In genomic region chr3:190339130-190339529, GRCh38 we compare ENCODE assay signal across 8 cellular contexts. TPM values are rescaled to one million over a fixed set of nuclear protein-coding genes. Genes with fewer than 3 reads are reported as not detected.
DNase-seq lines count a peak whose midpoint lies in the region; ATAC-seq and TF ChIP-seq lines count a peak whose summit lies in the region.

No MANE protein-coding gene starts in this region.

- H3K27ac ChIP-seq in AG04450 (ENCODE audit: low read depth, low read length), result no peak overlapping the region
- no peak overlapping the region for H3K27ac ChIP-seq in Karpas-422 (ENCODE audit: low read length)
- no peak overlapping the region for H3K27ac ChIP-seq in sigmoid colon

- TF ChIP-seq EP300 in sigmoid colon (IDR thresholded peaks at IDR 0.05), result no peak

- no peak for TF ChIP-seq POLR2A in sigmoid colon (IDR thresholded peaks at IDR 0.05)

- no peaks in the 10 kb centered on the region for H3K27me3 ChIP-seq in AG04450 (ENCODE audit: control insufficient read depth, insufficient read depth, low read length)
- no peaks in the 10 kb centered on the region for H3K27me3 ChIP-seq in Karpas-422 (ENCODE audit: low read length)
- H3K27me3 ChIP-seq in sigmoid colon, result no peaks in the 10 kb centered on the region

- peak; percentile 17; the same call in 1 of the 2 replicates for TF ChIP-seq CTCF in AG04450 (IDR thresholded peaks at IDR 0.05; ENCODE audit: low read depth, low read length)
- TF ChIP-seq CTCF in epithelial cell of esophagus (IDR thresholded peaks at IDR 0.05; ENCODE audit: insufficient read depth, low read depth, low read length, missing control alignments), result peak; percentile 50
- TF ChIP-seq CTCF in sigmoid colon (IDR thresholded peaks at IDR 0.05), result no peak

- H3K79me2 ChIP-seq in Karpas-422 (ENCODE audit: low read length), result no peaks in the 10 kb centered on the region

- H2AFZ ChIP-seq in Karpas-422 (ENCODE audit: low read length), result no peak overlapping the region

- H3K4me3 ChIP-seq in AG04450 (ENCODE audit: low read depth, low read length) (no peak overlapping the region), epithelial cell of esophagus (ENCODE audit: low read length) (no peak overlapping the region), Karpas-422 (ENCODE audit: low read length) (no peak overlapping the region), sigmoid colon (no peak overlapping the region)

- POLR2A ChIA-PET in AG04450 (lab: Yijun Ruan, JAX), result no interaction called here

- no peaks in the 10 kb centered on the region for H3K9me2 ChIP-seq in Karpas-422 (replicated peaks; ENCODE audit: insufficient read depth, low read length)

- no peaks in the 10 kb centered on the region for H4K20me1 ChIP-seq in Karpas-422 (ENCODE audit: insufficient read depth, low read depth, low read length)

- H3K4me1 ChIP-seq in Karpas-422 (ENCODE audit: low read length) (no peaks in the 10 kb centered on the region), sigmoid colon (peaks cover 0 to 6% (median 0%) of the 10 kb centered on the region in 4 donors)

- CTCF ChIA-PET in AG04450 (lab: Charles Lee), result interaction anchor here (0.7 to 8.1 kb wide), 3 partner anchors 16 to 358 kb away, joined by 3 to 101 read pairs (median 3); partner anchors contain the start of gene CLDN1

- H3K9me3 ChIP-seq in AG04450 (ENCODE audit: control insufficient read depth, insufficient read depth, low read length), result peaks cover 5% of the 10 kb centered on the region; the same call in 1 of the 2 replicates
- H3K9me3 ChIP-seq in Karpas-422 (ENCODE audit: low read length), result peaks cover 5% of the 10 kb centered on the region; the same call in 1 of the 2 replicates
- H3K9me3 ChIP-seq in sigmoid colon, result no peaks in the 10 kb centered on the region

- DNase-seq in AG04450 (ENCODE audit: low read depth, low spot score), result no peak
- DNase-seq in HT-29 (ENCODE audit: low spot score), result peak; percentile 57
- DNase-seq in epithelial cell of esophagus (ENCODE audit: low read depth), result peak; percentile 80
- DNase-seq in Karpas-422, result no peak
- no peak for DNase-seq in sigmoid colon
- no peak for DNase-seq in GM19238 (ENCODE audit: insufficient read length, low spot score)

- intact Hi-C loops in sigmoid colon (cut with DNase I), result no loop called here

- H3K36me3 ChIP-seq in Karpas-422 (ENCODE audit: insufficient read depth, low read length) (no peaks in the 10 kb centered on the region), sigmoid colon (no peaks in the 10 kb centered on the region)

- no peak overlapping the region for H3K9ac ChIP-seq in Karpas-422 (ENCODE audit: low read length)

- ATAC-seq in GM19035 (IDR thresholded peaks at IDR 0.05; ENCODE audit: unreplicated experiment), result peak; percentile 74
- ATAC-seq in HG03460 (IDR thresholded peaks at IDR 0.05; ENCODE audit: unreplicated experiment), result no peak

- H3K4me2 ChIP-seq in Karpas-422 (ENCODE audit: low read depth, low read length, poor library complexity, severe bottlenecking), result no peak overlapping the region

RNA-seq across cellular contexts. Expression of gene CLDN1, which starts 16.9 kb away (rescaled TPM):
- 9.6 and 9.8 TPM in 2 replicates for polyA plus RNA-seq in AG04450 (2011; rRNA removed)
- polyA minus RNA-seq in AG04450 (2011; rRNA and poly(A)+ RNA removed), result 9.7 and 9.8 TPM in 2 replicates
- total RNA-seq in HT-29 (2014; rRNA removed; shearing (Covaris generic)), result 11.4 and 14.2 TPM in 2 replicates
- not detected in 2 replicates for total RNA-seq in Karpas-422 (2014; rRNA removed; shearing (Covaris generic); ENCODE audit: low replicate concordance)
- total RNA-seq in sigmoid colon, result under 1 TPM; 0.27 to 0.49 (median 0.32) TPM
- 1 to 10 TPM in 1 of 3 donors, under 1 TPM in 2; 0.46 to 3.8 (median 0.60) TPM for polyA plus RNA-seq in sigmoid colon

RNA-seq across cellular contexts. Expression of gene CLDN16, which starts 48.8 kb away (rescaled TPM):
- polyA plus RNA-seq in AG04450 (2011; rRNA removed) (0.04 and 0.25 TPM in 2 replicates), sigmoid colon (under 1 TPM in 1 of 3 donors, not detected in 2; 0.01 TPM)
- polyA minus RNA-seq in AG04450 (2011; rRNA and poly(A)+ RNA removed), result not detected in 2 replicates
- total RNA-seq in HT-29 (2014; rRNA removed; shearing (Covaris generic)), result not detected in 2 replicates
- total RNA-seq in Karpas-422 (2014; rRNA removed; shearing (Covaris generic); ENCODE audit: low replicate concordance), result not detected in 2 replicates
- total RNA-seq in sigmoid colon, result not detected

Comparison
In these comparisons a context has a peak if more than half of its experiments do, and no peak if none do; other contexts are left out.
1. DNase-seq: peak in HT-29 (single experiment) and epithelial cell of esophagus (single experiment); none in AG04450 (single experiment), Karpas-422 (single experiment), sigmoid colon (single experiment) and GM19238 (single experiment).
2. CTCF ChIP-seq: peak in AG04450 (single experiment) and epithelial cell of esophagus (single experiment); none in sigmoid colon (0 of 4).